In genomic region chr4:171846232-171846631, GRCh38 we compare ENCODE assay signal across 8 cellular contexts. TPM values are rescaled to one million over a fixed set of nuclear protein-coding genes. Genes with fewer than 3 reads are reported as not detected.
DNase-seq lines count a peak whose midpoint lies in the region; ATAC-seq, FAIRE-seq and TF ChIP-seq lines count a peak whose summit lies in the region.

No MANE protein-coding gene starts in this region.

- H3K4me3 Mint-ChIP-seq in activated CD4-positive, alpha-beta T cell treated with anti-CD3 and anti-CD28 coated beads, Interleukin-2, amount 10 ng/mL, durations not matched to agents 7 days and 5 days, result no peak overlapping the region
- H3K4me3 Mint-ChIP-seq in stimulated activated memory B cell treated with anti-CD40 and anti-IgM and Interleukin-4, amounts not matched to agents 10 μg/mL and 1 μg/mL and 100 μg/mL, for 72 hours, result no peak overlapping the region

- H3K27ac Mint-ChIP-seq in activated CD4-positive, alpha-beta T cell treated with anti-CD3 and anti-CD28 coated beads, Interleukin-2, amount 10 ng/mL, durations not matched to agents 7 days and 5 days, result no peak overlapping the region
- no peak overlapping the region for H3K27ac Mint-ChIP-seq in stimulated activated memory B cell treated with anti-CD40 and anti-IgM and Interleukin-4, amounts not matched to agents 10 μg/mL and 1 μg/mL and 100 μg/mL, for 72 hours

- no peak overlapping the region for H3K4me2 ChIP-seq in PC-3 (ENCODE audit: low read length)

- no peaks in the 10 kb centered on the region for H3K9me2 ChIP-seq in PC-3 (replicated peaks; ENCODE audit: low read length)

- H3K9me3 ChIP-seq in PC-3 (ENCODE audit: low read length) (no peaks in the 10 kb centered on the region), suprapubic skin (no peaks in the 10 kb centered on the region)

- H3K27me3 Mint-ChIP-seq in activated CD4-positive, alpha-beta T cell treated with anti-CD3 and anti-CD28 coated beads, Interleukin-2, amount 10 ng/mL, durations not matched to agents 7 days and 5 days, result no peaks in the 10 kb centered on the region
- H3K27me3 Mint-ChIP-seq in stimulated activated memory B cell treated with anti-CD40 and anti-IgM and Interleukin-4, amounts not matched to agents 10 μg/mL and 1 μg/mL and 100 μg/mL, for 72 hours, result no peaks in the 10 kb centered on the region

- no peak overlapping the region for H3K4me3 ChIP-seq in PC-3 (ENCODE audit: low read length)
- no peak overlapping the region for H3K4me3 ChIP-seq in fibroblast of pulmonary artery (replicated peaks; ENCODE audit: low read depth, low read length)
- no peak overlapping the region for H3K4me3 ChIP-seq in suprapubic skin

- DNase-seq in activated CD4-positive, alpha-beta T cell treated with anti-CD3 and anti-CD28 coated beads, Interleukin-2, amount 10 ng/mL, durations not matched to agents 7 days and 5 days, result peak; percentile 6
- DNase-seq in activated CD4-positive, alpha-beta T cell treated with anti-CD3 and anti-CD28 coated beads, Interleukin-2, amount 50 U/mL, for 4 hours, result no peak
- DNase-seq in HTR-8/SVneo (ENCODE audit: insufficient read length, low spot score) (peak; percentile 36), PC-3 (peak; percentile 43), fibroblast of pulmonary artery (ENCODE audit: low read depth) (peak; percentile 51), suprapubic skin (ENCODE audit: low spot score in 2 of 2) (no peak)

- POLR2A ChIA-PET in activated CD4-positive, alpha-beta T cell treated with anti-CD3 and anti-CD28 coated beads, Interleukin-2, amount 10 ng/mL, durations not matched to agents 7 days and 5 days (lab: Charles Lee), result no interaction called here
- POLR2A ChIA-PET in PC-3 (lab: Charles Lee; ENCODE audit: unreplicated experiment), result no interaction called here

- no peak for TF ChIP-seq POLR2A in suprapubic skin (IDR thresholded peaks at IDR 0.05)

- CTCF ChIA-PET in activated CD4-positive, alpha-beta T cell treated with anti-CD3 and anti-CD28 coated beads, Interleukin-2, amount 10 ng/mL, durations not matched to agents 7 days and 5 days (lab: Charles Lee), result no interaction called here
- CTCF ChIA-PET in PC-3 (lab: Charles Lee), result no interaction called here

- no peaks in the 10 kb centered on the region for H3K9me3 Mint-ChIP-seq in activated CD4-positive, alpha-beta T cell treated with anti-CD3 and anti-CD28 coated beads, Interleukin-2, amount 10 ng/mL, durations not matched to agents 7 days and 5 days
- H3K9me3 Mint-ChIP-seq in stimulated activated memory B cell treated with anti-CD40 and anti-IgM and Interleukin-4, amounts not matched to agents 10 μg/mL and 1 μg/mL and 100 μg/mL, for 72 hours, result peaks cover 2% of the 10 kb centered on the region

- no peak overlapping the region for H3K9ac ChIP-seq in PC-3 (ENCODE audit: low read length)

- no peak for TF ChIP-seq EP300 in suprapubic skin (IDR thresholded peaks at IDR 0.05)

- H3K36me3 Mint-ChIP-seq in activated CD4-positive, alpha-beta T cell treated with anti-CD3 and anti-CD28 coated beads, Interleukin-2, amount 10 ng/mL, durations not matched to agents 7 days and 5 days (ENCODE audit: low read depth), result no peaks in the 10 kb centered on the region
- no peaks in the 10 kb centered on the region for H3K36me3 Mint-ChIP-seq in stimulated activated memory B cell treated with anti-CD40 and anti-IgM and Interleukin-4, amounts not matched to agents 10 μg/mL and 1 μg/mL and 100 μg/mL, for 72 hours

- H3K27ac ChIP-seq in PC-3 (ENCODE audit: low read length) (no peak overlapping the region), suprapubic skin (no peak overlapping the region)

- TF ChIP-seq CTCF in PC-3 (conservative IDR thresholded peaks at IDR 0.05; ENCODE audit: low read depth, low read length), result peak; percentile 55
- TF ChIP-seq CTCF in fibroblast of pulmonary artery (IDR thresholded peaks at IDR 0.05; ENCODE audit: low read length, missing control alignments), result peak; percentile 58
- peak in 1 of 2 donors; percentile 12 for TF ChIP-seq CTCF in suprapubic skin (IDR thresholded peaks at IDR 0.05)

- no peaks in the 10 kb centered on the region for H3K79me2 ChIP-seq in PC-3 (ENCODE audit: low read length)

- no peak for FAIRE-seq in HTR-8/SVneo (lab: Jason Lieb, UNC)

- peak; percentile 68 for ATAC-seq in GM21423 (IDR thresholded peaks at IDR 0.05; ENCODE audit: unreplicated experiment)
- ATAC-seq in PC-3, result no peak
- peak; percentile 67 for ATAC-seq in stimulated activated memory B cell treated with anti-CD40 and anti-IgM and Interleukin-4, amounts not matched to agents 10 μg/mL and 1 μg/mL and 100 μg/mL, for 72 hours

- H4K20me1 ChIP-seq in PC-3 (ENCODE audit: low read length), result no peaks in the 10 kb centered on the region

- intact Hi-C loops in PC-3 (cut with micrococcal nuclease), result loop anchor here (2.0 to 5.0 kb wide), 2 partner anchors 301 to 356 kb away; no protein-coding TSS in a partner anchor

- H2AFZ ChIP-seq in PC-3 (ENCODE audit: low read length), result no peak overlapping the region

- H3K36me3 ChIP-seq in PC-3 (ENCODE audit: low read depth, low read length), result no peaks in the 10 kb centered on the region
- no peaks in the 10 kb centered on the region for H3K36me3 ChIP-seq in suprapubic skin

- WGBS in suprapubic skin, result 35% methylated on average over 2 of the region's 2 CpGs

- no peaks in the 10 kb centered on the region for H3K4me1 Mint-ChIP-seq in activated CD4-positive, alpha-beta T cell treated with anti-CD3 and anti-CD28 coated beads, Interleukin-2, amount 10 ng/mL, durations not matched to agents 7 days and 5 days
- H3K4me1 Mint-ChIP-seq in stimulated activated memory B cell treated with anti-CD40 and anti-IgM and Interleukin-4, amounts not matched to agents 10 μg/mL and 1 μg/mL and 100 μg/mL, for 72 hours, result no peaks in the 10 kb centered on the region

- BruUV-seq in PC-3 (replicated peaks; lab: Mats Ljungman, UMichigan), result no TSS peak

- H3K4me1 ChIP-seq in PC-3 (ENCODE audit: insufficient read depth, low read length) (no peaks in the 10 kb centered on the region), suprapubic skin (no peaks in the 10 kb centered on the region)

- H3F3A ChIP-seq in PC-3 (ENCODE audit: low read length, unreplicated experiment), result no peaks in the 10 kb centered on the region

- H3K27me3 ChIP-seq in PC-3 (ENCODE audit: low read length) (no peaks in the 10 kb centered on the region), suprapubic skin (no peaks in the 10 kb centered on the region)

RNA-seq across cellular contexts. Expression of gene GALNTL6, which starts 33.0 kb away (rescaled TPM):
- not detected for total RNA-seq in activated CD4-positive, alpha-beta T cell treated with anti-CD3 and anti-CD28 coated beads, Interleukin-2, amount 10 ng/mL, durations not matched to agents 7 days and 5 days
- total RNA-seq in PC-3 (2014; rRNA removed) (not detected in 2 replicates), suprapubic skin (1 to 10 TPM in 2 of 4 donors, under 1 TPM in 1, not detected in 1; 0.26 to 4.0 (median 1.5) TPM)

Comparison
In these comparisons a context has a peak if more than half of its experiments do, and no peak if none do; other contexts are left out.
1. DNase-seq: peak in activated CD4-positive, alpha-beta T cell treated with anti-CD3 and anti-CD28 coated beads, Interleukin-2, amount 10 ng/mL, durations not matched to agents 7 days and 5 days (single experiment), HTR-8/SVneo (single experiment), PC-3 (single experiment) and fibroblast of pulmonary artery (single experiment); none in activated CD4-positive, alpha-beta T cell treated with anti-CD3 and anti-CD28 coated beads, Interleukin-2, amount 50 U/mL, for 4 hours (0 of 2) and suprapubic skin (0 of 2).